ENCODE assay signal across 8 cellular contexts in the genomic region with DNA sequence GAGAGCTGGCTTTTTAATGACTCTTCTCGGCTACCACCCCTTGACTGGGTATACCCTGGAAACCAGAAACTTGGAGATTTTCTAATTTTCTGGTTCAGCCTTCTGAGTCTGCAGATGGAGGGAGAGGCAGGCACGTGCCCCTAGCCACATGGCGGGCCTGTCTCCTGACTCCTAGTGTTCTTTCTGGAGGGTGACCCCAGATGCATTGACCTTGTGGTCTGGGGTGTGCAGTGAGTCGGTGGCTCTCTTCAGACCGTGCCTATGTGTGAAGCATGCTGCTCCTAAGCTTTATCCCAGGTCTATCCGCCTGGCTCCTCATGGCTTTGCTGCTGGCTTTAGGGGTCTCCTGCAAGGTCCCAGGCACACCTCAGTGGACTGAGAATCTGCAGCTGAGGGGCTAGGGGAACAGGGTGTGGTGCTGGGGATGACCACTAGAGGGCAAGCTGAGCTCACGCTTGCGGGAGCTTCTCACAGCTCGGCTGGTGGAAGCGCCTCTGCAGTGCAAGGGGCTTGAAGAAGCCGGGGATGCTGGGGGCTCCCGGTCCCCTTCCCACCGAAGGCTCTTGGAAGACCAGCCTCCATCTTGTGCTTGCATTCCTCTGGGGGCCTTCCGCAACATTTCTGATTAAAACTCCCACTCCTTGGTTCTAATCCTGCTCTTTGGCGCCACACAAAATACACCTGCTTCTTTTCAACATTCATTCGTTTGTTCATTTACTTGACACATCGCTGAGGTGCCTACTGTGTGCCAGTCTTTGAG.
DNase-seq lines count a peak whose midpoint lies in the region; ATAC-seq and TF ChIP-seq lines count a peak whose summit lies in the region.

No MANE protein-coding gene starts in this region.

- no peak overlapping the region for H3K4me3 ChIP-seq in AG10803 (ENCODE audit: low read length)

- peak; percentile 48 for DNase-seq in AG10803 (ENCODE audit: low read depth)
- peak; percentile 53 for DNase-seq in NCI-H226
- peak; percentile 56 to 58 for DNase-seq in activated CD4-positive, alpha-beta T cell treated with anti-CD3 and anti-CD28 coated beads, Interleukin-2, amount 50 U/mL, for 4 hours
- peak; percentile 52 for DNase-seq in effector CD4-positive, alpha-beta T cell
- peak; percentile 75 for DNase-seq in medulla oblongata (ENCODE audit: extremely low spot score)
- peak; percentile 26 for DNase-seq in stimulated activated CD8-positive, alpha-beta memory T cell treated with anti-CD3 and anti-CD28 coated beads, Interleukin-12 subunit alpha, Interleukin-12 subunit beta, amount 100 ng/mL, for 4 hours (ENCODE audit: low read depth)

- ATAC-seq in GM18861 (IDR thresholded peaks at IDR 0.05; ENCODE audit: unreplicated experiment) (peak; percentile 80), HG03097 (IDR thresholded peaks at IDR 0.05; ENCODE audit: low FRiP score, unreplicated experiment) (peak; percentile 80)

- TF ChIP-seq CTCF in AG10803 (conservative IDR thresholded peaks at IDR 0.05; ENCODE audit: low read length): peak; percentile 94
